ENCODE assay signal across 19 cellular contexts in genomic region chr5:127089206-127089605, GRCh38. TPM values are rescaled to one million over a fixed set of nuclear protein-coding genes. Genes with fewer than 3 reads are reported as not detected.
A peak's percentile ranks its signal among the peaks of the same experiment; 100 is the strongest.
DNase-seq lines count a peak whose midpoint lies in the region; ATAC-seq and TF ChIP-seq lines count a peak whose summit lies in the region.
"Had no signal": no experiment of that assay in that cellular context is flagged by ENCODE, and none has a peak within 500 bp of the region (broad histone marks: within the 10 kb centered on the region; RNA-seq: fewer than 3 reads in every experiment).

No MANE protein-coding gene starts in this region.

- H3K27me3 Mint-ChIP-seq in naive thymus-derived CD8-positive, alpha-beta T cell, result peaks cover 0 to 2% (median 0%) of the 10 kb centered on the region in 5 donors
- H3K27me3 Mint-ChIP-seq: B cell had no signal

- H3K27me3 ChIP-seq in Loucy (ENCODE audit: insufficient read depth, low read length, poor library complexity, severe bottlenecking) (no peaks in the 10 kb centered on the region), esophagus muscularis mucosa (peaks cover 0 to 7% (median 0%) of the 10 kb centered on the region in 4 donors), breast epithelium (no peaks in the 10 kb centered on the region)

- H3K9me3 ChIP-seq in Loucy (ENCODE audit: insufficient read depth, low read depth, low read length) (no peaks in the 10 kb centered on the region), esophagus muscularis mucosa (no peaks in the 10 kb centered on the region), breast epithelium (no peaks in the 10 kb centered on the region)

- H3F3A ChIP-seq in Loucy (ENCODE audit: low read depth), result no peaks in the 10 kb centered on the region

- H3K36me3 ChIP-seq in Loucy (ENCODE audit: insufficient read depth, low read length) (no peaks in the 10 kb centered on the region), esophagus muscularis mucosa (no peaks in the 10 kb centered on the region), breast epithelium (no peaks in the 10 kb centered on the region)

- POLR2A ChIA-PET in naive thymus-derived CD8-positive, alpha-beta T cell (lab: Charles Lee), result no interaction called here

- no peak for TF ChIP-seq CTCF in Loucy (conservative IDR thresholded peaks at IDR 0.05; ENCODE audit: low read length)
- no peak for TF ChIP-seq CTCF in esophagus muscularis mucosa (IDR thresholded peaks at IDR 0.05)
- TF ChIP-seq CTCF in breast epithelium (IDR thresholded peaks at IDR 0.05), result no peak

- no peaks in the 10 kb centered on the region for H3K36me3 Mint-ChIP-seq in naive thymus-derived CD8-positive, alpha-beta T cell

- H3K27ac ChIP-seq in esophagus muscularis mucosa (replicated peaks in 1 of 4) (no peak overlapping the region), breast epithelium (no peak overlapping the region)

- TF ChIP-seq POLR2A in esophagus muscularis mucosa (IDR thresholded peaks at IDR 0.05; ENCODE audit: low read depth) (no peak), breast epithelium (IDR thresholded peaks at IDR 0.05) (no peak)

- H2AFZ ChIP-seq in Loucy (ENCODE audit: low read length), result peak overlapping the region; percentile 82

- ATAC-seq in naive thymus-derived CD8-positive, alpha-beta T cell, result peak in 1 of 2 donors; percentile 36
- ATAC-seq: GM12878, HCT116 had no signal

- no peak overlapping the region for H3K4me3 ChIP-seq in Loucy (ENCODE audit: low read length, poor library complexity, severe bottlenecking)
- H3K4me3 ChIP-seq in esophagus muscularis mucosa, result no peak overlapping the region
- H3K4me3 ChIP-seq in breast epithelium, result no peak overlapping the region
- H3K4me3 ChIP-seq: GM12878 had no signal

- H4K20me1 ChIP-seq in Loucy (ENCODE audit: insufficient read depth, low read length, poor library complexity, severe bottlenecking), result no peaks in the 10 kb centered on the region

- DNase-seq in DMS53 treated with DMSO at 0.1 percent for 48 hours (lab: John Stamatoyannopoulos, UW; ENCODE audit: unreplicated experiment), result peak; percentile 1
- peak; percentile 0 for DNase-seq in esophagus muscularis mucosa (ENCODE audit: extremely low spot score)
- no peak for DNase-seq in naive thymus-derived CD8-positive, alpha-beta T cell
- DNase-seq in breast epithelium (ENCODE audit: low spot score in 2 of 2), result no peak
- no peak for DNase-seq in NCI-H226
- no peak for DNase-seq in activated T-cell treated with anti-CD3 and anti-CD28 coated beads, Interleukin-2, amount 50 U/mL, for 48 hours
- DNase-seq in DMS 273 (lab: John Stamatoyannopoulos, UW; ENCODE audit: unreplicated experiment), result no peak
- DNase-seq: ACHN, DMS 273 treated with DMSO at 0.1 percent for 48 hours, NCI-H1105 treated with DMSO at 0.1 percent for 48 hours, NCI-H1930, NCI-H2171 treated with DMSO at 0.1 percent for 48 hours, NCI-H510A treated with DMSO at 0.1 percent for 48 hours, SIG-M5 had no signal

- H3K4me2 ChIP-seq in Loucy (ENCODE audit: low read depth, low read length, poor library complexity, severe bottlenecking), result no peak overlapping the region

- H3K27ac Mint-ChIP-seq in naive thymus-derived CD8-positive, alpha-beta T cell, result peak overlapping the region in 6 of 10 donors; percentile 17 to 77 (median 60)
- H3K27ac Mint-ChIP-seq: B cell had no signal

- intact Hi-C loops in esophagus muscularis mucosa (cut with DNase I) (no loop called here), breast epithelium (cut with DNase I; ENCODE audit: low total_unique reads) (no loop called here)

- no peak overlapping the region for H3K9ac ChIP-seq in Loucy (ENCODE audit: low read depth, low read length, poor library complexity, severe bottlenecking)

- TF ChIP-seq EP300 in esophagus muscularis mucosa (IDR thresholded peaks at IDR 0.05), result no peak

- no peaks in the 10 kb centered on the region for H3K79me2 ChIP-seq in Loucy (ENCODE audit: insufficient read depth, low read length)

- no peak overlapping the region for H3K4me3 Mint-ChIP-seq in naive thymus-derived CD8-positive, alpha-beta T cell
- H3K4me3 Mint-ChIP-seq: B cell had no signal

- peaks cover 6% of the 10 kb centered on the region for H3K4me1 ChIP-seq in Loucy (ENCODE audit: insufficient read depth, low read length, poor library complexity, severe bottlenecking)
- no peaks in the 10 kb centered on the region for H3K4me1 ChIP-seq in esophagus muscularis mucosa
- H3K4me1 ChIP-seq in breast epithelium, result no peaks in the 10 kb centered on the region

- no peaks in the 10 kb centered on the region for H3K9me2 ChIP-seq in Loucy (replicated peaks; ENCODE audit: low read depth, low read length)

- H3K9me3 Mint-ChIP-seq in naive thymus-derived CD8-positive, alpha-beta T cell, result no peaks in the 10 kb centered on the region

- peaks cover 4 to 15% (median 10%) of the 10 kb centered on the region in 4 donors for H3K4me1 Mint-ChIP-seq in naive thymus-derived CD8-positive, alpha-beta T cell

RNA-seq across cellular contexts. Expression of gene C5orf63, which starts 15.9 kb away (rescaled TPM):
- total RNA-seq in esophagus muscularis mucosa (1 to 10 TPM in 3 of 4 donors, under 1 TPM in 1; 0.98 to 2.3 (median 1.6) TPM), breast epithelium (1 to 10 TPM; 2.4 to 5.6 (median 4.0) TPM)
- total RNA-seq in naive thymus-derived CD8-positive, alpha-beta T cell, result 10 to 100 TPM; 19.2 to 23.7 TPM
- 1 to 10 TPM; 4.2 to 5.7 (median 4.6) TPM for polyA plus RNA-seq in naive thymus-derived CD8-positive, alpha-beta T cell
- total RNA-seq: G401 had no signal

RNA-seq across cellular contexts. Expression of gene MARCHF3, which starts 58.8 kb away (rescaled TPM):
- total RNA-seq in esophagus muscularis mucosa (10 to 100 TPM in 1 of 4 donors, 1 to 10 TPM in 3; 1.7 to 13.9 (median 2.5) TPM), breast epithelium (10 to 100 TPM in 2 of 3 donors, 1 to 10 TPM in 1; 7.5 to 16.1 (median 11.6) TPM)
- 10 to 100 TPM; 12.3 to 12.7 TPM for total RNA-seq in naive thymus-derived CD8-positive, alpha-beta T cell
- polyA plus RNA-seq in naive thymus-derived CD8-positive, alpha-beta T cell, result 1 to 10 TPM; 3.4 to 9.3 (median 6.8) TPM
- total RNA-seq: G401 had no signal

Comparison
In these comparisons a context has a peak if more than half of its experiments do, and no peak if none do; other contexts are left out.
1. DNase-seq: peak in DMS53 treated with DMSO at 0.1 percent for 48 hours (single experiment) and esophagus muscularis mucosa (single experiment); none in naive thymus-derived CD8-positive, alpha-beta T cell (0 of 10), breast epithelium (0 of 2), NCI-H226 (single experiment), activated T-cell treated with anti-CD3 and anti-CD28 coated beads, Interleukin-2, amount 50 U/mL, for 48 hours (0 of 2) and DMS 273 (single experiment).